ENCODE assay signal across 8 cellular contexts in the genomic region with DNA sequence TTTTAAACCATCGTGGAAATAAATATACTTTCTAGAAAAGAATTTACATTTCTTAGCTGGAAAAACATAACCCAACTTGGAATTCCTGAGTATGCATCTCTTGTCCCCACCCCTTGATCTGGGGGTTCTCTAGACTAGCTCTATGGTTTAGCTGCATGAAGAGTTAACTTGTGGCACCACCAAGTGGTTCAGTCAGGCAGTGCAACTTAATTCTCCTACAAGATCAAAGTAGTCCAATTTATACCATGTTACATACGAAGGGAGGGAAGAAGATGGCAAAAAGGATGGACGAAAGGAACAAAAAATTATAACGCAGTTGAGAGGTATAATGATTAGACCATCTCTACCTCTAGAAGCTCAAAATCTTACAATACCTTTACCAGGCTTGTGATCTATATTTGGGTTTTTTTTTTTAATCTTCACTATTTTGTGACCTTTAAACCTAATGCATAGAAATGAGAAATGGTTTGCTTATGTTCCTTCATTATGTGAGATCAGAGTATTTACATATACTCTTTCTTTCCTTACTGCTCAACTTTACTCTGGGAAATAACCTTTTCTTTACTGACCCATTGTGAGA. TPM values are rescaled to one million over a fixed set of nuclear protein-coding genes. Genes with fewer than 3 reads are reported as not detected.
DNase-seq lines count a peak whose midpoint lies in the region; ATAC-seq and TF ChIP-seq lines count a peak whose summit lies in the region.

No MANE protein-coding gene starts in this region.

- POLR2A ChIA-PET in GM10248 (lab: Yijun Ruan, JAX) = no interaction called here

- ATAC-seq in HG03521 (IDR thresholded peaks at IDR 0.05; ENCODE audit: unreplicated experiment) = no peak

- DNase-seq in GM10248 (ENCODE audit: extremely low spot score) (peak; percentile 67), H4 (ENCODE audit: low spot score) (peak; percentile 75), NAMALWA (ENCODE audit: low spot score) (peak; percentile 80), T-helper 9 cell (peak; percentile 10), astrocyte of the hippocampus (ENCODE audit: low read depth, low spot score) (peak; percentile 87), iPS-NIHi7 (ENCODE audit: extremely low spot score) (peak; percentile 80)
- DNase-seq in stimulated activated CD4-positive, alpha-beta T cell treated with anti-CD3 and anti-CD28 coated beads, Interleukin-15, amount 100 ng/mL, for 24 hours = peak; percentile 71

- TF ChIP-seq CTCF in GM10248 (IDR thresholded peaks at IDR 0.05; ENCODE audit: control extremely low read depth, extremely low read depth, low read depth, missing control alignments) = peak; percentile 75

- CTCF ChIA-PET in GM10248 (lab: Yijun Ruan, JAX) = interaction anchor here (0.7 to 2.7 kb wide), 41 partner anchors 8 to 539 kb away, joined by 3 to 39 read pairs (median 4); no protein-coding TSS in a partner anchor

RNA-seq across cellular contexts. Expression of a gene that starts 28.5 kb away (rescaled TPM):
- 71.9 and 76.8 TPM in 2 replicates for total RNA-seq in H4 (2014; rRNA removed; shearing (Covaris generic))

Comparison
In these comparisons a context has a peak if more than half of its experiments do, and no peak if none do; other contexts are left out.
1. DNase-seq: peak in every context shown above with its lines; median percentile 87 in astrocyte of the hippocampus; 80 in NAMALWA; 80 in iPS-NIHi7; 75 in H4; 71 in stimulated activated CD4-positive, alpha-beta T cell treated with anti-CD3 and anti-CD28 coated beads, Interleukin-15, amount 100 ng/mL, for 24 hours; 67 in GM10248; 10 in T-helper 9 cell.